22 cellular contexts compared by ENCODE assay signal in the genomic region with DNA sequence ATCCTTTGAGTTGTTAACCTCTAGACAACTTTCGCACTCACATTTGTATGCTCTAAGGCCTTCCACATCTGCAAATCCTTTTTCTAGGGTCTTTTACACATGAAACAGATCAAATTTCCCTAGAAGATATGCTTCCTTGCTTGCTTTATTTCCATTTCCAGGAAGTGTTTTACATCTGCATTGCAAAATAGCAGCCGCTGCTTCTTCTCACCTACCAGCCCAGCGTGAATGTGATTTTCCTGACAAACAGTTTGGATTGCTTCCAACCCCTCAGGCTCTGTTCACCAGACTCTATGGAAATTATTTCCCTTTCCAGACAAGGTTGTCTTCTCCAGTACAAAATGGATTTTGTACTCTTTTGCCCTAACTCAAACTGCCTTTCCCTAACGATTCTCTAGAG.
DNase-seq lines count a peak whose midpoint lies in the region; ATAC-seq and TF ChIP-seq lines count a peak whose summit lies in the region.
"Had no signal": no experiment of that assay in that cellular context is flagged by ENCODE, and none has a peak within 500 bp of the region (broad histone marks: within the 10 kb centered on the region; RNA-seq: fewer than 3 reads in every experiment).

No MANE protein-coding gene starts in this region.

- ATAC-seq in HG03108 (IDR thresholded peaks at IDR 0.05; ENCODE audit: unreplicated experiment), result no peak
- no peak for ATAC-seq in HG02759 (IDR thresholded peaks at IDR 0.05; ENCODE audit: unreplicated experiment)
- no peak for ATAC-seq in HG03442 (IDR thresholded peaks at IDR 0.05; ENCODE audit: unreplicated experiment)
- ATAC-seq: stimulated activated naive B cell treated with anti-CD40 and anti-IgM and Interleukin-4, amounts not matched to agents 10 μg/mL and 1 μg/mL and 100 μg/mL, for 72 hours had no signal

- peak overlapping the region; percentile 19 to 66 (median 33) for H3K27ac Mint-ChIP-seq in nephron
- H3K27ac Mint-ChIP-seq: immature natural killer cell; stimulated activated naive B cell treated with anti-CD40 and anti-IgM and Interleukin-4, amounts not matched to agents 10 μg/mL and 1 μg/mL and 100 μg/mL, for 72 hours had no signal

- H3K27me3 ChIP-seq in HAP-1 (ENCODE audit: low read depth) (no peaks in the 10 kb centered on the region), OCI-LY3 (ENCODE audit: low read depth, low read length) (no peaks in the 10 kb centered on the region)
- H3K27me3 ChIP-seq: esophagus muscularis mucosa, pancreas had no signal

- H3K4me1 ChIP-seq in HAP-1 (peaks cover 7% of the 10 kb centered on the region), OCI-LY3 (ENCODE audit: low read length) (no peaks in the 10 kb centered on the region)

- H3K4me1 Mint-ChIP-seq in nephron, result peaks cover 19% of the 10 kb centered on the region
- H3K4me1 Mint-ChIP-seq: immature natural killer cell; stimulated activated naive B cell treated with anti-CD40 and anti-IgM and Interleukin-4, amounts not matched to agents 10 μg/mL and 1 μg/mL and 100 μg/mL, for 72 hours had no signal

- no peaks in the 10 kb centered on the region for H3K27me3 Mint-ChIP-seq in nephron (ENCODE audit: low read depth)
- H3K27me3 Mint-ChIP-seq: stimulated activated naive B cell treated with anti-CD40 and anti-IgM and Interleukin-4, amounts not matched to agents 10 μg/mL and 1 μg/mL and 100 μg/mL, for 72 hours had no signal

- no peaks in the 10 kb centered on the region for H3K36me3 Mint-ChIP-seq in nephron (ENCODE audit: low read depth)

- no peak for TF ChIP-seq CTCF in OCI-LY3 (IDR thresholded peaks at IDR 0.05; ENCODE audit: low read depth, low read length)
- TF ChIP-seq CTCF in foreskin fibroblast (IDR thresholded peaks at IDR 0.05; ENCODE audit: low read depth, low read length), result no peak
- TF ChIP-seq CTCF in nephron (IDR thresholded peaks at IDR 0.05; ENCODE audit: unreplicated experiment in 3 of 3), result no peak

- no peak overlapping the region for H3K27ac ChIP-seq in OCI-LY3 (ENCODE audit: low read length)
- H3K27ac ChIP-seq: esophagus muscularis mucosa, pancreas, thoracic aorta had no signal

- 0 out of 2 replicates have a peak overlapping the region, but pooled peaks have one; percentile 30 for H2AFZ ChIP-seq in OCI-LY3 (ENCODE audit: low read depth, low read length)

- DNase-seq in HAP-1 (ENCODE audit: low spot score in 2 of 2) (peak; percentile 64 to 72), foreskin fibroblast (peak; percentile 19 to 73)
- DNase-seq: activated gamma-delta T cell treated with Interleukin-2 at 50 U/mL for 16 hours; activated T-cell treated with anti-CD3 and anti-CD28 coated beads for 4 hours; amniotic stem cell; cerebellar nuclear complex; DND-41; effector CD8-positive, alpha-beta T cell; immature natural killer cell; mammary epithelial cell; NCI-H1694; NCI-H446; pancreas; SHP77; stimulated activated naive B cell treated with anti-CD40 and anti-IgM and Interleukin-4, amounts not matched to agents 10 μg/mL and 1 μg/mL and 100 μg/mL, for 72 hours had no signal

- peaks cover 6% of the 10 kb centered on the region for H3K9me3 Mint-ChIP-seq in nephron
- H3K9me3 Mint-ChIP-seq: immature natural killer cell had no signal

- no peaks in the 10 kb centered on the region for H4K20me1 ChIP-seq in OCI-LY3 (ENCODE audit: insufficient read depth, low read length)

- H3K9ac ChIP-seq in OCI-LY3 (ENCODE audit: low read length), result no peak overlapping the region

- no peak overlapping the region for H3K4me2 ChIP-seq in OCI-LY3 (ENCODE audit: low read length)

- no peaks in the 10 kb centered on the region for H3K79me2 ChIP-seq in OCI-LY3 (ENCODE audit: low read length)

- no peak overlapping the region for H3K4me3 Mint-ChIP-seq in nephron
- H3K4me3 Mint-ChIP-seq: immature natural killer cell; stimulated activated naive B cell treated with anti-CD40 and anti-IgM and Interleukin-4, amounts not matched to agents 10 μg/mL and 1 μg/mL and 100 μg/mL, for 72 hours had no signal

- H3K4me3 ChIP-seq in HAP-1 (no peak overlapping the region), OCI-LY3 (ENCODE audit: low read length) (no peak overlapping the region), foreskin fibroblast (ENCODE audit: low read depth in 1 of 2, low read length in 2 of 2) (no peak overlapping the region)
- H3K4me3 ChIP-seq: esophagus muscularis mucosa, pancreas, thoracic aorta had no signal

- in situ Hi-C loops in HAP-1 (cut with MboI; ENCODE audit: low sequenced_read_pairs), result no loop called here

- H3K9me3 ChIP-seq in HAP-1, result peaks cover 11% of the 10 kb centered on the region; the same call in 1 of the 2 replicates
- no peaks in the 10 kb centered on the region for H3K9me3 ChIP-seq in OCI-LY3 (ENCODE audit: insufficient read depth, low read length)
- H3K9me3 ChIP-seq: esophagus muscularis mucosa, pancreas, thoracic aorta had no signal

- H3K36me3 ChIP-seq in HAP-1 (replicated peaks) (no peaks in the 10 kb centered on the region; the same call in 1 of the 2 replicates), OCI-LY3 (replicated peaks; ENCODE audit: low read depth, low read length) (no peaks in the 10 kb centered on the region)
- H3K36me3 ChIP-seq: esophagus muscularis mucosa, pancreas, thoracic aorta had no signal
